ENCODE assay signal across 1 cellular context in the genomic region with DNA sequence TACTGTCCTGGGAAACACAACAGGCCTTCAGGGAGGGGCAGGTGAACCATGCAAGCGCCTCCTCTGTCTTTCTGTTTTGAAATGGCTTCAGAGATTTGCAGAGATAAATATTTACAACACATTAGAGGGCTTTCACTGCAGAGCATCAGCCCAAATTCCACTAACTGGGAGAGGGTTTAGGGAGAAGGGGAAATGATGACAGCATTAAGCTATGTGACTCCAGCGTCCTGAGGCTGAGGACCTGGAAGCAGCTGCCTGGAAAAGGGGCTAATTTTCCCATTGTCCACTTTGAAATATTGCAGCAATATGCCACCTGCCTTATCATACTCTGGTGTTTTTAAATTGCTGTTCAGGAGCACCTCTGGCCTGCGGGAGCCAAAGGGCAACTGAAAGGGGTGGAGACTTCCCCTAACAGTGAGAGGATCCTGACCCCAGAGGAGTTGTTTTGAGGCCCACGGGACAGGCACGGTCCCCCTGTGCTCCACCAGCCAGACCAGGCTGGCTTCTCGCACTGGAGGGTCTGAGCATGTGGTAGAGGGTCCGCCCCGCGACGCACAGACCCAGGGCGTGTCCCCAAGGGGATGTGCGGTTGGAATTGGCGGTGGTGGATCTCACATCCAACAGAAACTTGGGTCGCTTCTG.
TF ChIP-seq lines count a peak whose summit lies in the region.

No MANE protein-coding gene starts in this region.

TF ChIP-seq in HepG2, 621 proteins besides CTCF, POLR2A, EP300 and RAD21 (continued from another document and continues in another):
- TF ChIP-seq, protein P1, sequence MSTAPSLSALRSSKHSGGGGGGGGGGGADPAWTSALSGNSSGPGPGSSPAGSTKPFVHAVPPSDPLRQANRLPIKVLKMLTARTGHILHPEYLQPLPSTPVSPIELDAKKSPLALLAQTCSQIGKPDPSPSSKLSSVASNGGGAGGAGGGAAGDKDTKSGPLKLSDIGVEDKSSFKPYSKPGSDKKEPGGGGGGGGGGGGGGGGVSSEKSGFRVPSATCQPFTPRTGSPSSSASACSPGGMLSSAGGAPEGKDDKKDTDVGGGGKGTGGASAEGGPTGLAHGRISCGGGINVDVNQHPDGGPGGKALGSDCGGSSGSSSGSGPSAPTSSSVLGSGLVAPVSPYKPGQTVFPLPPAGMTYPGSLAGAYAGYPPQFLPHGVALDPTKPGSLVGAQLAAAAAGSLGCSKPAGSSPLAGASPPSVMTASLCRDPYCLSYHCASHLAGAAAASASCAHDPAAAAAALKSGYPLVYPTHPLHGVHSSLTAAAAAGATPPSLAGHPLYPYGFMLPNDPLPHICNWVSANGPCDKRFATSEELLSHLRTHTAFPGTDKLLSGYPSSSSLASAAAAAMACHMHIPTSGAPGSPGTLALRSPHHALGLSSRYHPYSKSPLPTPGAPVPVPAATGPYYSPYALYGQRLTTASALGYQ (CRISPR knock-in tag; IDR thresholded peaks at IDR 0.05) = peak; percentile 90
- TF ChIP-seq, protein P2, sequence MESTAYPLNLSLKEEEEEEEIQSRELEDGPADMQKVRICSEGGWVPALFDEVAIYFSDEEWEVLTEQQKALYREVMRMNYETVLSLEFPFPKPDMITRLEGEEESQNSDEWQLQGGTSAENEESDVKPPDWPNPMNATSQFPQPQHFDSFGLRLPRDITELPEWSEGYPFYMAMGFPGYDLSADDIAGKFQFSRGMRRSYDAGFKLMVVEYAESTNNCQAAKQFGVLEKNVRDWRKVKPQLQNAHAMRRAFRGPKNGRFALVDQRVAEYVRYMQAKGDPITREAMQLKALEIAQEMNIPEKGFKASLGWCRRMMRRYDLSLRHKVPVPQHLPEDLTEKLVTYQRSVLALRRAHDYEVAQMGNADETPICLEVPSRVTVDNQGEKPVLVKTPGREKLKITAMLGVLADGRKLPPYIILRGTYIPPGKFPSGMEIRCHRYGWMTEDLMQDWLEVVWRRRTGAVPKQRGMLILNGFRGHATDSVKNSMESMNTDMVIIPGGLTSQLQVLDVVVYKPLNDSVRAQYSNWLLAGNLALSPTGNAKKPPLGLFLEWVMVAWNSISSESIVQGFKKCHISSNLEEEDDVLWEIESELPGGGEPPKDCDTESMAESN (CRISPR knock-in tag; conservative IDR thresholded peaks at IDR 0.05) = peak; percentile 55; the same call in 1 of the 2 replicates
- no peak for TF ChIP-seq CBX1 (IDR thresholded peaks at IDR 0.05; ENCODE audit: low read depth)
- TF ChIP-seq AHR (CRISPR knock-in tag; IDR thresholded peaks at IDR 0.05) = 0 out of 2 replicates have a peak, but pooled peaks have one; percentile 21
- no peak for TF ChIP-seq MAFK (conservative IDR thresholded peaks at IDR 0.05 in 1 of 2, IDR thresholded peaks at IDR 0.05 in 1 of 2; ENCODE audit: low read length in 2 of 2)
- no peak for TF ChIP-seq ZNF773 (CRISPR knock-in tag; IDR thresholded peaks at IDR 0.05; ENCODE audit: borderline replicate concordance)
- no peak for TF ChIP-seq ZNF329 (CRISPR knock-in tag; IDR thresholded peaks at IDR 0.05; ENCODE audit: low read depth)
- TF ChIP-seq PRPF4 (IDR thresholded peaks at IDR 0.05; ENCODE audit: low read depth, low read length, poor library complexity, severe bottlenecking) = no peak
- TF ChIP-seq DNMT1 (CRISPR knock-in tag; IDR thresholded peaks at IDR 0.05) = no peak
- TF ChIP-seq ZSCAN20 (CRISPR knock-in tag; IDR thresholded peaks at IDR 0.05; ENCODE audit: borderline replicate concordance) = no peak
- no peak for TF ChIP-seq FOXK2 (IDR thresholded peaks at IDR 0.05)
- TF ChIP-seq, protein P3, sequence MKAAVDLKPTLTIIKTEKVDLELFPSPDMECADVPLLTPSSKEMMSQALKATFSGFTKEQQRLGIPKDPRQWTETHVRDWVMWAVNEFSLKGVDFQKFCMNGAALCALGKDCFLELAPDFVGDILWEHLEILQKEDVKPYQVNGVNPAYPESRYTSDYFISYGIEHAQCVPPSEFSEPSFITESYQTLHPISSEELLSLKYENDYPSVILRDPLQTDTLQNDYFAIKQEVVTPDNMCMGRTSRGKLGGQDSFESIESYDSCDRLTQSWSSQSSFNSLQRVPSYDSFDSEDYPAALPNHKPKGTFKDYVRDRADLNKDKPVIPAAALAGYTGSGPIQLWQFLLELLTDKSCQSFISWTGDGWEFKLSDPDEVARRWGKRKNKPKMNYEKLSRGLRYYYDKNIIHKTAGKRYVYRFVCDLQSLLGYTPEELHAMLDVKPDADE (CRISPR knock-in tag; IDR thresholded peaks at IDR 0.05) = no peak
- TF ChIP-seq ZNF550 (CRISPR knock-in tag; IDR thresholded peaks at IDR 0.05; ENCODE audit: borderline replicate concordance) = no peak
- TF ChIP-seq, protein P4, sequence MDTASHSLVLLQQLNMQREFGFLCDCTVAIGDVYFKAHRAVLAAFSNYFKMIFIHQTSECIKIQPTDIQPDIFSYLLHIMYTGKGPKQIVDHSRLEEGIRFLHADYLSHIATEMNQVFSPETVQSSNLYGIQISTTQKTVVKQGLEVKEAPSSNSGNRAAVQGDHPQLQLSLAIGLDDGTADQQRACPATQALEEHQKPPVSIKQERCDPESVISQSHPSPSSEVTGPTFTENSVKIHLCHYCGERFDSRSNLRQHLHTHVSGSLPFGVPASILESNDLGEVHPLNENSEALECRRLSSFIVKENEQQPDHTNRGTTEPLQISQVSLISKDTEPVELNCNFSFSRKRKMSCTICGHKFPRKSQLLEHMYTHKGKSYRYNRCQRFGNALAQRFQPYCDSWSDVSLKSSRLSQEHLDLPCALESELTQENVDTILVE (CRISPR knock-in tag; IDR thresholded peaks at IDR 0.05) = 0 out of 2 replicates have a peak, but pooled peaks have one; percentile 33
- peak; percentile 91 for TF ChIP-seq MED13 (CRISPR knock-in tag; IDR thresholded peaks at IDR 0.05)
- TF ChIP-seq ZNF101 (CRISPR knock-in tag; IDR thresholded peaks at IDR 0.05; ENCODE audit: borderline replicate concordance, low read depth) = no peak
- TF ChIP-seq MATR3 (CRISPR knock-in tag; IDR thresholded peaks at IDR 0.05) = no peak
- TF ChIP-seq, protein P5, sequence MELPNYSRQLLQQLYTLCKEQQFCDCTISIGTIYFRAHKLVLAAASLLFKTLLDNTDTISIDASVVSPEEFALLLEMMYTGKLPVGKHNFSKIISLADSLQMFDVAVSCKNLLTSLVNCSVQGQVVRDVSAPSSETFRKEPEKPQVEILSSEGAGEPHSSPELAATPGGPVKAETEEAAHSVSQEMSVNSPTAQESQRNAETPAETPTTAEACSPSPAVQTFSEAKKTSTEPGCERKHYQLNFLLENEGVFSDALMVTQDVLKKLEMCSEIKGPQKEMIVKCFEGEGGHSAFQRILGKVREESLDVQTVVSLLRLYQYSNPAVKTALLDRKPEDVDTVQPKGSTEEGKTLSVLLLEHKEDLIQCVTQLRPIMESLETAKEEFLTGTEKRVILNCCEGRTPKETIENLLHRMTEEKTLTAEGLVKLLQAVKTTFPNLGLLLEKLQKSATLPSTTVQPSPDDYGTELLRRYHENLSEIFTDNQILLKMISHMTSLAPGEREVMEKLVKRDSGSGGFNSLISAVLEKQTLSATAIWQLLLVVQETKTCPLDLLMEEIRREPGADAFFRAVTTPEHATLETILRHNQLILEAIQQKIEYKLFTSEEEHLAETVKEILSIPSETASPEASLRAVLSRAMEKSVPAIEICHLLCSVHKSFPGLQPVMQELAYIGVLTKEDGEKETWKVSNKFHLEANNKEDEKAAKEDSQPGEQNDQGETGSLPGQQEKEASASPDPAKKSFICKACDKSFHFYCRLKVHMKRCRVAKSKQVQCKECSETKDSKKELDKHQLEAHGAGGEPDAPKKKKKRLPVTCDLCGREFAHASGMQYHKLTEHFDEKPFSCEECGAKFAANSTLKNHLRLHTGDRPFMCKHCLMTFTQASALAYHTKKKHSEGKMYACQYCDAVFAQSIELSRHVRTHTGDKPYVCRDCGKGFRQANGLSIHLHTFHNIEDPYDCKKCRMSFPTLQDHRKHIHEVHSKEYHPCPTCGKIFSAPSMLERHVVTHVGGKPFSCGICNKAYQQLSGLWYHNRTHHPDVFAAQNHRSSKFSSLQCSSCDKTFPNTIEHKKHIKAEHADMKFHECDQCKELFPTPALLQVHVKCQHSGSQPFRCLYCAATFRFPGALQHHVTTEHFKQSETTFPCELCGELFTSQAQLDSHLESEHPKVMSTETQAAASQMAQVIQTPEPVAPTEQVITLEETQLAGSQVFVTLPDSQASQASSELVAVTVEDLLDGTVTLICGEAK (IDR thresholded peaks at IDR 0.05) = no peak
- TF ChIP-seq, protein P5 (CRISPR knock-in tag; IDR thresholded peaks at IDR 0.05) = no peak
- no peak; the same call in 1 of the 2 replicates for TF ChIP-seq SAFB2 (CRISPR knock-in tag; IDR thresholded peaks at IDR 0.05; ENCODE audit: borderline replicate concordance, low read depth)
- TF ChIP-seq, protein P6, sequence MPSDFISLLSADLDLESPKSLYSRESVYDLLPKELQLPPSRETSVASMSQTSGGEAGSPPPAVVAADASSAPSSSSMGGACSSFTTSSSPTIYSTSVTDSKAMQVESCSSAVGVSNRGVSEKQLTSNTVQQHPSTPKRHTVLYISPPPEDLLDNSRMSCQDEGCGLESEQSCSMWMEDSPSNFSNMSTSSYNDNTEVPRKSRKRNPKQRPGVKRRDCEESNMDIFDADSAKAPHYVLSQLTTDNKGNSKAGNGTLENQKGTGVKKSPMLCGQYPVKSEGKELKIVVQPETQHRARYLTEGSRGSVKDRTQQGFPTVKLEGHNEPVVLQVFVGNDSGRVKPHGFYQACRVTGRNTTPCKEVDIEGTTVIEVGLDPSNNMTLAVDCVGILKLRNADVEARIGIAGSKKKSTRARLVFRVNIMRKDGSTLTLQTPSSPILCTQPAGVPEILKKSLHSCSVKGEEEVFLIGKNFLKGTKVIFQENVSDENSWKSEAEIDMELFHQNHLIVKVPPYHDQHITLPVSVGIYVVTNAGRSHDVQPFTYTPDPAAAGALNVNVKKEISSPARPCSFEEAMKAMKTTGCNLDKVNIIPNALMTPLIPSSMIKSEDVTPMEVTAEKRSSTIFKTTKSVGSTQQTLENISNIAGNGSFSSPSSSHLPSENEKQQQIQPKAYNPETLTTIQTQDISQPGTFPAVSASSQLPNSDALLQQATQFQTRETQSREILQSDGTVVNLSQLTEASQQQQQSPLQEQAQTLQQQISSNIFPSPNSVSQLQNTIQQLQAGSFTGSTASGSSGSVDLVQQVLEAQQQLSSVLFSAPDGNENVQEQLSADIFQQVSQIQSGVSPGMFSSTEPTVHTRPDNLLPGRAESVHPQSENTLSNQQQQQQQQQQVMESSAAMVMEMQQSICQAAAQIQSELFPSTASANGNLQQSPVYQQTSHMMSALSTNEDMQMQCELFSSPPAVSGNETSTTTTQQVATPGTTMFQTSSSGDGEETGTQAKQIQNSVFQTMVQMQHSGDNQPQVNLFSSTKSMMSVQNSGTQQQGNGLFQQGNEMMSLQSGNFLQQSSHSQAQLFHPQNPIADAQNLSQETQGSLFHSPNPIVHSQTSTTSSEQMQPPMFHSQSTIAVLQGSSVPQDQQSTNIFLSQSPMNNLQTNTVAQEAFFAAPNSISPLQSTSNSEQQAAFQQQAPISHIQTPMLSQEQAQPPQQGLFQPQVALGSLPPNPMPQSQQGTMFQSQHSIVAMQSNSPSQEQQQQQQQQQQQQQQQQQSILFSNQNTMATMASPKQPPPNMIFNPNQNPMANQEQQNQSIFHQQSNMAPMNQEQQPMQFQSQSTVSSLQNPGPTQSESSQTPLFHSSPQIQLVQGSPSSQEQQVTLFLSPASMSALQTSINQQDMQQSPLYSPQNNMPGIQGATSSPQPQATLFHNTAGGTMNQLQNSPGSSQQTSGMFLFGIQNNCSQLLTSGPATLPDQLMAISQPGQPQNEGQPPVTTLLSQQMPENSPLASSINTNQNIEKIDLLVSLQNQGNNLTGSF (CRISPR knock-in tag; IDR thresholded peaks at IDR 0.05) = no peak
- TF ChIP-seq, protein P7, sequence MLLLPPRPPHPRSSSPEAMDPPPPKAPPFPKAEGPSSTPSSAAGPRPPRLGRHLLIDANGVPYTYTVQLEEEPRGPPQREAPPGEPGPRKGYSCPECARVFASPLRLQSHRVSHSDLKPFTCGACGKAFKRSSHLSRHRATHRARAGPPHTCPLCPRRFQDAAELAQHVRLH (CRISPR knock-in tag; IDR thresholded peaks at IDR 0.05; ENCODE audit: borderline replicate concordance, low read depth) = peak; percentile 19; the same call in 1 of the 2 replicates
- no peak for TF ChIP-seq ZNF468 (CRISPR knock-in tag; IDR thresholded peaks at IDR 0.05)
- no peak for TF ChIP-seq STAT5B (CRISPR knock-in tag; IDR thresholded peaks at IDR 0.05)
- TF ChIP-seq NAIF1 (CRISPR knock-in tag; IDR thresholded peaks at IDR 0.05; ENCODE audit: borderline replicate concordance) = no peak
- TF ChIP-seq NFE2L1 (CRISPR knock-in tag; IDR thresholded peaks at IDR 0.05; ENCODE audit: borderline replicate concordance) = no peak
- no peak for TF ChIP-seq NR1H2 (CRISPR knock-in tag; IDR thresholded peaks at IDR 0.05; ENCODE audit: borderline replicate concordance, low read depth)
- TF ChIP-seq AKAP8 (CRISPR knock-in tag; IDR thresholded peaks at IDR 0.05) = peak; percentile 64; the same call in 1 of the 2 replicates
- TF ChIP-seq, protein P8, sequence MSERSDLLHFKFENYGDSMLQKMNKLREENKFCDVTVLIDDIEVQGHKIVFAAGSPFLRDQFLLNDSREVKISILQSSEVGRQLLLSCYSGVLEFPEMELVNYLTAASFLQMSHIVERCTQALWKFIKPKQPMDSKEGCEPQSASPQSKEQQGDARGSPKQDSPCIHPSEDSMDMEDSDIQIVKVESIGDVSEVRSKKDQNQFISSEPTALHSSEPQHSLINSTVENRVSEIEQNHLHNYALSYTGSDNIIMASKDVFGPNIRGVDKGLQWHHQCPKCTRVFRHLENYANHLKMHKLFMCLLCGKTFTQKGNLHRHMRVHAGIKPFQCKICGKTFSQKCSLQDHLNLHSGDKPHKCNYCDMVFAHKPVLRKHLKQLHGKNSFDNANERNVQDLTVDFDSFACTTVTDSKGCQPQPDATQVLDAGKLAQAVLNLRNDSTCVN (CRISPR knock-in tag; IDR thresholded peaks at IDR 0.05; ENCODE audit: borderline replicate concordance) = no peak
- TF ChIP-seq ZNF652 (CRISPR knock-in tag; IDR thresholded peaks at IDR 0.05; ENCODE audit: borderline replicate concordance, low read depth) = no peak
- TF ChIP-seq ZFP36L1 (CRISPR knock-in tag; IDR thresholded peaks at IDR 0.05) = no peak
- peak; percentile 89 for TF ChIP-seq NCOA2 (CRISPR knock-in tag; IDR thresholded peaks at IDR 0.05)
